In genomic region chr1:100649128-100649527, GRCh38 we compare ENCODE assay signal across 1 cellular context.
TF ChIP-seq lines count a peak whose summit lies in the region.

No MANE protein-coding gene starts in this region.

TF ChIP-seq in IMR-90, 13 proteins besides CTCF, POLR2A, EP300 and RAD21 (continued from another document):
- no peak for TF ChIP-seq ELK1 (IDR thresholded peaks at IDR 0.05; ENCODE audit: borderline replicate concordance, low read depth, low read length)
- TF ChIP-seq NFE2L2 (IDR thresholded peaks at IDR 0.05; ENCODE audit: low read depth, low read length): no peak
- TF ChIP-seq MAZ (IDR thresholded peaks at IDR 0.05; ENCODE audit: borderline replicate concordance, low read depth, low read length): no peak
- TF ChIP-seq FOS (IDR thresholded peaks at IDR 0.05; ENCODE audit: low read depth, low read length): no peak
- no peak for TF ChIP-seq CHD1 (IDR thresholded peaks at IDR 0.05; ENCODE audit: low read depth, low read length)
- no peak for TF ChIP-seq SMC3 (IDR thresholded peaks at IDR 0.05; ENCODE audit: low read depth, low read length)
TF ChIP-seq in IMR-90: peak in this region for 0.
